In genomic region chr2:59824314-59824713, GRCh38 we compare ENCODE assay signal across 28 cellular contexts.
"Had no signal": no experiment of that assay in that cellular context is flagged by ENCODE, and none has a peak within 500 bp of the region (broad histone marks: within the 10 kb centered on the region; RNA-seq: fewer than 3 reads in every experiment).

No MANE protein-coding gene starts in this region.

- H3K4me1 ChIP-seq: colonic mucosa, left lung, psoas muscle, spleen, testis, tibial artery had no signal

- H3K9me3 ChIP-seq: colonic mucosa, left lung, ovary, psoas muscle, spleen, testis, tibial artery had no signal

- ATAC-seq: esophagus mucosa; left lung; naive thymus-derived CD8-positive, alpha-beta T cell; psoas muscle; right cardiac atrium; stimulated activated memory B cell treated with anti-CD40 and anti-IgM and Interleukin-4, amounts not matched to agents 10 μg/mL and 1 μg/mL and 100 μg/mL, for 72 hours; stimulated activated naive CD8-positive, alpha-beta T cell treated with anti-CD3 and anti-CD28 coated beads, Interleukin-15, Interleukin-2, amounts not matched to agents 100 U/mL and 50 U/mL, for 24 hours had no signal

- H3K27ac ChIP-seq: colonic mucosa, epithelial cell of prostate, left lung, ovary, psoas muscle, skin epidermis, spleen, testis, tibial artery had no signal

- H3K27me3 Mint-ChIP-seq: dendritic cell treated with granulocyte-macrophage colony-stimulating factor and Interleukin-4, amounts not matched to agents 40 ng/mL and 50 ng/mL, for 4 days; naive thymus-derived CD8-positive, alpha-beta T cell; stimulated activated memory B cell treated with anti-CD40 and anti-IgM and Interleukin-4, amounts not matched to agents 10 μg/mL and 1 μg/mL and 100 μg/mL, for 72 hours; type B pancreatic cell had no signal

- H3K4me3 ChIP-seq: colonic mucosa, left lung, ovary, psoas muscle, skin epidermis, spleen, testis, tibial artery had no signal

- H3K27ac Mint-ChIP-seq: dendritic cell treated with granulocyte-macrophage colony-stimulating factor and Interleukin-4, amounts not matched to agents 40 ng/mL and 50 ng/mL, for 4 days; endodermal cell; immature natural killer cell; stimulated activated memory B cell treated with anti-CD40 and anti-IgM and Interleukin-4, amounts not matched to agents 10 μg/mL and 1 μg/mL and 100 μg/mL, for 72 hours; type B pancreatic cell had no signal

- H3K9me3 Mint-ChIP-seq: dendritic cell treated with granulocyte-macrophage colony-stimulating factor and Interleukin-4, amounts not matched to agents 40 ng/mL and 50 ng/mL, for 4 days; endodermal cell; naive thymus-derived CD8-positive, alpha-beta T cell; stimulated activated memory B cell treated with anti-CD40 and anti-IgM and Interleukin-4, amounts not matched to agents 10 μg/mL and 1 μg/mL and 100 μg/mL, for 72 hours; type B pancreatic cell had no signal

- H3K36me3 Mint-ChIP-seq: immature natural killer cell; naive thymus-derived CD8-positive, alpha-beta T cell; stimulated activated memory B cell treated with anti-CD40 and anti-IgM and Interleukin-4, amounts not matched to agents 10 μg/mL and 1 μg/mL and 100 μg/mL, for 72 hours; type B pancreatic cell had no signal

- FAIRE-seq: keratinocyte had no signal

- H3K36me3 ChIP-seq: colonic mucosa, left lung, ovary, spleen, tibial artery had no signal

- H3K4me3 Mint-ChIP-seq: dendritic cell treated with granulocyte-macrophage colony-stimulating factor and Interleukin-4, amounts not matched to agents 40 ng/mL and 50 ng/mL, for 4 days; endodermal cell; immature natural killer cell; naive thymus-derived CD8-positive, alpha-beta T cell; stimulated activated memory B cell treated with anti-CD40 and anti-IgM and Interleukin-4, amounts not matched to agents 10 μg/mL and 1 μg/mL and 100 μg/mL, for 72 hours; type B pancreatic cell had no signal

- H3K4me1 Mint-ChIP-seq: endodermal cell; immature natural killer cell; naive thymus-derived CD8-positive, alpha-beta T cell had no signal

- H3K27me3 ChIP-seq: colonic mucosa, left lung, ovary, spleen, testis, tibial artery had no signal

- DNase-seq: colonic mucosa; effector CD8-positive, alpha-beta T cell; endodermal cell; foreskin fibroblast; hypothalamus; immature natural killer cell; left lung; mesendoderm; midbrain; naive thymus-derived CD8-positive, alpha-beta T cell; occipital lobe; ovary; posterior cingulate gyrus; psoas muscle; right cardiac atrium; spleen; stimulated activated CD4-positive, alpha-beta T cell treated with anti-CD3 and anti-CD28 coated beads, Interleukin-4, amount 100 ng/mL, for 4 hours; stimulated activated naive CD8-positive, alpha-beta T cell treated with anti-CD3 and anti-CD28 coated beads, Interleukin-15, Interleukin-2, amounts not matched to agents 100 U/mL and 50 U/mL, for 24 hours; substantia nigra; testis; tibial artery had no signal
